17 cellular contexts compared by ENCODE assay signal in the genomic region with DNA sequence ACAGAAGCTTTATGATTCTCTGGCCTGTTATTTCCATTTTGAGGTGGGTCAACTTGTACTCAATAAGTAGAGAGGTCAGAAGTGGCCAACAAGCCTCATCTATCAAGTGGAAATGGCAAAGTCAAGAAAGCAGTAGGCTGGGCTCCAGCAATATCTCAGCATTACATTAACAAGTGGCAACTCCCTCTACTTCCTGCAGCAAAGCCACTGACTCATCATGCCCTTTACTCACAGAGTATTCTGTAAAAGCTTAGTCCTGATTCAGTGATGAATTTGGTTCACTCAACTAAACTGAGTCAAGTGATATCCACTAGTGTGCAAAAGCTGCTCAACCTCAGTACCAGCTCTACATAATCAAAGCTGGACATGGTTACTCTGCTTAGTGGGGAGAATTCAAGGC.
A peak's percentile ranks its signal among the peaks of the same experiment; 100 is the strongest.
DNase-seq lines count a peak whose midpoint lies in the region; ATAC-seq and TF ChIP-seq lines count a peak whose summit lies in the region.
"Had no signal": no experiment of that assay in that cellular context is flagged by ENCODE, and none has a peak within 500 bp of the region (broad histone marks: within the 10 kb centered on the region; RNA-seq: fewer than 3 reads in every experiment).

No MANE protein-coding gene starts in this region.

- DNase-seq in DMS53 (lab: John Stamatoyannopoulos, UW), result peak; percentile 28
- DNase-seq in DMS53 treated with DMSO at 0.1 percent for 48 hours (lab: John Stamatoyannopoulos, UW; ENCODE audit: unreplicated experiment), result no peak
- peak; percentile 62 for DNase-seq in brain microvascular endothelial cell
- DNase-seq in hepatic stellate cell (ENCODE audit: low spot score), result peak; percentile 14
- peak; percentile 75 for DNase-seq in stromal cell of bone marrow (ENCODE audit: low read depth)
- no peak for DNase-seq in stimulated activated CD4-positive, alpha-beta T cell treated with anti-CD3 and anti-CD28 coated beads, Interleukin-4, amount 100 ng/mL, for 24 hours
- no peak for DNase-seq in KG1 (lab: John Stamatoyannopoulos, UW)
- DNase-seq: 8988T; activated CD4-positive, alpha-beta T cell treated with anti-CD3 and anti-CD28 coated beads for 4 hours; activated T-cell treated with anti-CD3 and anti-CD28 coated beads for 4 hours; CD4-positive, CD25-positive, alpha-beta regulatory T cell; hippocampal formation; left ventricle myocardium superior; naive thymus-derived CD8-positive, alpha-beta T cell had no signal

- TF ChIP-seq CTCF in brain microvascular endothelial cell (IDR thresholded peaks at IDR 0.05; ENCODE audit: low read depth, low read length, missing control alignments), result no peak

- no peak overlapping the region for H3K4me3 ChIP-seq in brain microvascular endothelial cell (ENCODE audit: low read depth, low read length)
- H3K4me3 ChIP-seq: SJSA1 had no signal

- no peak overlapping the region for H3K27ac ChIP-seq in brain microvascular endothelial cell
- H3K27ac ChIP-seq: SJSA1 had no signal

- no peak for ATAC-seq in HG02840 (IDR thresholded peaks at IDR 0.05; ENCODE audit: low FRiP score, unreplicated experiment)
- ATAC-seq: activated naive CD4-positive, alpha-beta T cell treated with anti-CD3 and anti-CD28 coated beads, Interleukin-2, amount 50 U/mL, for 72 hours; left ventricle myocardium superior; naive thymus-derived CD8-positive, alpha-beta T cell had no signal

- no peaks in the 10 kb centered on the region for H3K36me3 ChIP-seq in brain microvascular endothelial cell (replicated peaks)
- H3K36me3 ChIP-seq: SJSA1 had no signal

- in situ Hi-C loops in brain microvascular endothelial cell (cut with HindIII; ENCODE audit: low pct_ligation_motif_present, low sequenced_read_pairs), result no loop called here

- H3K27me3 ChIP-seq in brain microvascular endothelial cell (replicated peaks), result no peaks in the 10 kb centered on the region
- H3K27me3 ChIP-seq: SJSA1 had no signal

Comparison
In these comparisons a context has a peak if more than half of its experiments do, and no peak if none do; other contexts are left out.
1. DNase-seq: peak in DMS53 (single experiment), brain microvascular endothelial cell (single experiment), hepatic stellate cell (single experiment) and stromal cell of bone marrow (single experiment); none in DMS53 treated with DMSO at 0.1 percent for 48 hours (single experiment), stimulated activated CD4-positive, alpha-beta T cell treated with anti-CD3 and anti-CD28 coated beads, Interleukin-4, amount 100 ng/mL, for 24 hours (single experiment) and KG1 (single experiment).